Comparison of ENCODE assay signal across 1 cellular context in genomic region chr17:42087042-42087701, GRCh38.
A peak's percentile ranks its signal among the peaks of the same experiment; 100 is the strongest.
TF ChIP-seq lines count a peak whose summit lies in the region.

No MANE protein-coding gene starts in this region.

TF ChIP-seq in K562, 482 proteins besides CTCF, POLR2A, EP300 and RAD21 (continued from another document and continues in another):
- TF ChIP-seq ELK1 (CRISPR knock-in tag; IDR thresholded peaks at IDR 0.05): no peak
- TF ChIP-seq CBX3 (IDR thresholded peaks at IDR 0.05; ENCODE audit: borderline replicate concordance in 1 of 2, low read length in 2 of 2): no peak
- no peak for TF ChIP-seq NFATC3 (IDR thresholded peaks at IDR 0.05)
- TF ChIP-seq BCL6 (CRISPR knock-in tag; IDR thresholded peaks at IDR 0.05): no peak
- TF ChIP-seq, protein P1, sequence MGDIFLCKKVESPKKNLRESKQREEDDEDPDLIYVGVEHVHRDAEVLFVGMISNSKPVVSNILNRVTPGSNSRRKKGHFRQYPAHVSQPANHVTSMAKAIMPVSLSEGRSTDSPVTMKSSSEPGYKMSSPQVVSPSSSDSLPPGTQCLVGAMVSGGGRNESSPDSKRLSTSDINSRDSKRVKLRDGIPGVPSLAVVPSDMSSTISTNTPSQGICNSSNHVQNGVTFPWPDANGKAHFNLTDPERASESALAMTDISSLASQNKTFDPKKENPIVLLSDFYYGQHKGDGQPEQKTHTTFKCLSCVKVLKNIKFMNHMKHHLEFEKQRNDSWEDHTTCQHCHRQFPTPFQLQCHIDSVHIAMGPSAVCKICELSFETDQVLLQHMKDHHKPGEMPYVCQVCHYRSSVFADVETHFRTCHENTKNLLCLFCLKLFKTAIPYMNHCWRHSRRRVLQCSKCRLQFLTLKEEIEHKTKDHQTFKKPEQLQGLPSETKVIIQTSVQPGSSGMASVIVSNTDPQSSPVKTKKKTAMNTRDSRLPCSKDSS (IDR thresholded peaks at IDR 0.05; ENCODE audit: low read depth, partially characterized antibody): no peak
- no peak for TF ChIP-seq XRCC5 (IDR thresholded peaks at IDR 0.05; ENCODE audit: low read depth, low read length)
- no peak for TF ChIP-seq HNRNPK (IDR thresholded peaks at IDR 0.05; ENCODE audit: low read depth, low read length, poor library complexity, severe bottlenecking)
- TF ChIP-seq TFAM (CRISPR knock-in tag; conservative IDR thresholded peaks at IDR 0.05): no peak
- no peak for TF ChIP-seq HDAC6 (IDR thresholded peaks at IDR 0.05; ENCODE audit: low read depth, low read length)
- TF ChIP-seq FOXP4 (CRISPR knock-in tag; IDR thresholded peaks at IDR 0.05; ENCODE audit: borderline replicate concordance): no peak
- no peak for TF ChIP-seq ERF (CRISPR knock-in tag; IDR thresholded peaks at IDR 0.05)
- TF ChIP-seq ETV6 (IDR thresholded peaks at IDR 0.05; ENCODE audit: borderline replicate concordance in 1 of 2, low read depth in 2 of 2, low read length in 1 of 2): no peak
- TF ChIP-seq ETV6 (CRISPR knock-in tag; IDR thresholded peaks at IDR 0.05; ENCODE audit: borderline replicate concordance): no peak
- TF ChIP-seq TAF1 (IDR thresholded peaks at IDR 0.05; ENCODE audit: control insufficient read depth, extremely low read depth, insufficient read depth, low read length, severe bottlenecking): no peak
- no peak for TF ChIP-seq ZNF583 (CRISPR knock-in tag; IDR thresholded peaks at IDR 0.05)
- TF ChIP-seq TCFL5 (CRISPR knock-in tag; conservative IDR thresholded peaks at IDR 0.05): no peak
- no peak for TF ChIP-seq ZNF764 (CRISPR knock-in tag; IDR thresholded peaks at IDR 0.05; ENCODE audit: low read depth)
- TF ChIP-seq STAT5A (IDR thresholded peaks at IDR 0.05; ENCODE audit: borderline replicate concordance, low read length): no peak
- TF ChIP-seq HCFC1 (IDR thresholded peaks at IDR 0.05; ENCODE audit: low read depth, low read length): no peak
- TF ChIP-seq, protein P2, sequence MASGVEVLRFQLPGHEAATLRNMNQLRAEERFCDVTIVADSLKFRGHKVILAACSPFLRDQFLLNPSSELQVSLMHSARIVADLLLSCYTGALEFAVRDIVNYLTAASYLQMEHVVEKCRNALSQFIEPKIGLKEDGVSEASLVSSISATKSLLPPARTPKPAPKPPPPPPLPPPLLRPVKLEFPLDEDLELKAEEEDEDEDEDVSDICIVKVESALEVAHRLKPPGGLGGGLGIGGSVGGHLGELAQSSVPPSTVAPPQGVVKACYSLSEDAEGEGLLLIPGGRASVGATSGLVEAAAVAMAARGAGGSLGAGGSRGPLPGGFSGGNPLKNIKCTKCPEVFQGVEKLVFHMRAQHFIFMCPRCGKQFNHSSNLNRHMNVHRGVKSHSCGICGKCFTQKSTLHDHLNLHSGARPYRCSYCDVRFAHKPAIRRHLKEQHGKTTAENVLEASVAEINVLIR (CRISPR knock-in tag; IDR thresholded peaks at IDR 0.05): no peak
- no peak for TF ChIP-seq ARID2 (IDR thresholded peaks at IDR 0.05)
- no peak for TF ChIP-seq ILF3 (IDR thresholded peaks at IDR 0.05; ENCODE audit: borderline replicate concordance)
- TF ChIP-seq PPARD (CRISPR knock-in tag; IDR thresholded peaks at IDR 0.05): no peak
- peak; percentile 73; the same call in 1 of the 2 replicates for TF ChIP-seq LEF1 (IDR thresholded peaks at IDR 0.05)
- no peak for TF ChIP-seq ZBTB8A (IDR thresholded peaks at IDR 0.05; ENCODE audit: partially characterized antibody)
- TF ChIP-seq TBL1XR1 (IDR thresholded peaks at IDR 0.05; ENCODE audit: low read length in 2 of 2): peak in 1 of 2 experiments; percentile 35; a peak in 1 of 4 replicates
- TF ChIP-seq FOSL1 (tag; conservative IDR thresholded peaks at IDR 0.05): peak; percentile 36; the same call in 1 of the 2 replicates
- no peak for TF ChIP-seq TGIF2 (CRISPR knock-in tag; IDR thresholded peaks at IDR 0.05)
- TF ChIP-seq SOX6 (IDR thresholded peaks at IDR 0.05): peak; percentile 79; the same call in 1 of the 2 replicates
- TF ChIP-seq, protein P3, sequence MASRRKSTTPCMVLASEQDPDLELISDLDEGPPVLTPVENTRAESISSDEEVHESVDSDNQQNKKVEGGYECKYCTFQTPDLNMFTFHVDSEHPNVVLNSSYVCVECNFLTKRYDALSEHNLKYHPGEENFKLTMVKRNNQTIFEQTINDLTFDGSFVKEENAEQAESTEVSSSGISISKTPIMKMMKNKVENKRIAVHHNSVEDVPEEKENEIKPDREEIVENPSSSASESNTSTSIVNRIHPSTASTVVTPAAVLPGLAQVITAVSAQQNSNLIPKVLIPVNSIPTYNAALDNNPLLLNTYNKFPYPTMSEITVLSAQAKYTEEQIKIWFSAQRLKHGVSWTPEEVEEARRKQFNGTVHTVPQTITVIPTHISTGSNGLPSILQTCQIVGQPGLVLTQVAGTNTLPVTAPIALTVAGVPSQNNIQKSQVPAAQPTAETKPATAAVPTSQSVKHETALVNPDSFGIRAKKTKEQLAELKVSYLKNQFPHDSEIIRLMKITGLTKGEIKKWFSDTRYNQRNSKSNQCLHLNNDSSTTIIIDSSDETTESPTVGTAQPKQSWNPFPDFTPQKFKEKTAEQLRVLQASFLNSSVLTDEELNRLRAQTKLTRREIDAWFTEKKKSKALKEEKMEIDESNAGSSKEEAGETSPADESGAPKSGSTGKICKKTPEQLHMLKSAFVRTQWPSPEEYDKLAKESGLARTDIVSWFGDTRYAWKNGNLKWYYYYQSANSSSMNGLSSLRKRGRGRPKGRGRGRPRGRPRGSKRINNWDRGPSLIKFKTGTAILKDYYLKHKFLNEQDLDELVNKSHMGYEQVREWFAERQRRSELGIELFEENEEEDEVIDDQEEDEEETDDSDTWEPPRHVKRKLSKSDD (conservative IDR thresholded peaks at IDR 0.05; ENCODE audit: low read length): no peak
- peak; percentile 68 for TF ChIP-seq ZNF316 (IDR thresholded peaks at IDR 0.05)
- TF ChIP-seq ATF1 (CRISPR knock-in tag; IDR thresholded peaks at IDR 0.05): no peak
- TF ChIP-seq ATF1 (tag; IDR thresholded peaks at IDR 0.05): peak; percentile 47; the same call in 1 of the 2 replicates
- TF ChIP-seq, protein P4, sequence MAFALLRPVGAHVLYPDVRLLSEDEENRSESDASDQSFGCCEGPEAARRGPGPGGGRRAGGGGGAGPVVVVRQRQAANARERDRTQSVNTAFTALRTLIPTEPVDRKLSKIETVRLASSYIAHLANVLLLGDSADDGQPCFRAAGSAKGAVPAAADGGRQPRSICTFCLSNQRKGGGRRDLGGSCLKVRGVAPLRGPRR (CRISPR knock-in tag; IDR thresholded peaks at IDR 0.05): no peak
- no peak for TF ChIP-seq BRF1 (IDR thresholded peaks at IDR 0.05; ENCODE audit: borderline replicate concordance, extremely low read depth, insufficient read length)
- TF ChIP-seq ZKSCAN1 (IDR thresholded peaks at IDR 0.05; ENCODE audit: low read depth, low read length): no peak
- no peak for TF ChIP-seq TBP (optimal IDR thresholded peaks at IDR 0.05; ENCODE audit: low read depth, low read length)
- TF ChIP-seq NELFE (IDR thresholded peaks at IDR 0.05; ENCODE audit: insufficient read depth, insufficient read length): no peak
- TF ChIP-seq FOXJ2 (tag; IDR thresholded peaks at IDR 0.05): no peak
- no peak for TF ChIP-seq BRD4 (IDR thresholded peaks at IDR 0.05)
- no peak for TF ChIP-seq ZNF165 (CRISPR knock-in tag; IDR thresholded peaks at IDR 0.05; ENCODE audit: borderline replicate concordance)
- no peak for TF ChIP-seq ELK3 (CRISPR knock-in tag; IDR thresholded peaks at IDR 0.05)
- 0 out of 2 replicates have a peak, but pooled peaks have one; percentile 26 for TF ChIP-seq LCOR (CRISPR knock-in tag; IDR thresholded peaks at IDR 0.05)
- TF ChIP-seq KDM1A (IDR thresholded peaks at IDR 0.05): peak; percentile 75 to 79
- no peak for TF ChIP-seq MED1 (CRISPR knock-in tag; IDR thresholded peaks at IDR 0.05; ENCODE audit: borderline replicate concordance)
- no peak for TF ChIP-seq IRF9 (tag; IDR thresholded peaks at IDR 0.05)
- TF ChIP-seq, protein P5, sequence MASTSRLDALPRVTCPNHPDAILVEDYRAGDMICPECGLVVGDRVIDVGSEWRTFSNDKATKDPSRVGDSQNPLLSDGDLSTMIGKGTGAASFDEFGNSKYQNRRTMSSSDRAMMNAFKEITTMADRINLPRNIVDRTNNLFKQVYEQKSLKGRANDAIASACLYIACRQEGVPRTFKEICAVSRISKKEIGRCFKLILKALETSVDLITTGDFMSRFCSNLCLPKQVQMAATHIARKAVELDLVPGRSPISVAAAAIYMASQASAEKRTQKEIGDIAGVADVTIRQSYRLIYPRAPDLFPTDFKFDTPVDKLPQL (IDR thresholded peaks at IDR 0.05; ENCODE audit: extremely low read depth, insufficient read length): no peak
- TF ChIP-seq, protein P6, sequence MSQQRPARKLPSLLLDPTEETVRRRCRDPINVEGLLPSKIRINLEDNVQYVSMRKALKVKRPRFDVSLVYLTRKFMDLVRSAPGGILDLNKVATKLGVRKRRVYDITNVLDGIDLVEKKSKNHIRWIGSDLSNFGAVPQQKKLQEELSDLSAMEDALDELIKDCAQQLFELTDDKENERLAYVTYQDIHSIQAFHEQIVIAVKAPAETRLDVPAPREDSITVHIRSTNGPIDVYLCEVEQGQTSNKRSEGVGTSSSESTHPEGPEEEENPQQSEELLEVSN (IDR thresholded peaks at IDR 0.05; ENCODE audit: borderline replicate concordance in 1 of 2, extremely low read depth in 1 of 2, insufficient read depth in 1 of 2, insufficient read length in 1 of 2, low read depth in 1 of 2, low read length in 1 of 2, poor library complexity in 1 of 2, severe bottlenecking in 1 of 2): no peak
- TF ChIP-seq POLR3G (IDR thresholded peaks at IDR 0.05; ENCODE audit: extremely low read depth, insufficient read length, insufficient replicate concordance): no peak
- TF ChIP-seq ATF7 (IDR thresholded peaks at IDR 0.05): no peak
- no peak for TF ChIP-seq HDAC8 (tag; IDR thresholded peaks at IDR 0.05)
- TF ChIP-seq NR2C2 (CRISPR knock-in tag; IDR thresholded peaks at IDR 0.05): no peak
- TF ChIP-seq NR2C2 (tag; IDR thresholded peaks at IDR 0.05): no peak
- TF ChIP-seq GTF2E2 (tag; IDR thresholded peaks at IDR 0.05): 0 out of 2 replicates have a peak, but pooled peaks have one; percentile 31
- TF ChIP-seq RFX7 (CRISPR knock-in tag; IDR thresholded peaks at IDR 0.05): no peak
- no peak for TF ChIP-seq KDM4B (IDR thresholded peaks at IDR 0.05; ENCODE audit: borderline replicate concordance in 2 of 2, low read depth in 1 of 2)
- TF ChIP-seq ZNF778 (CRISPR knock-in tag; IDR thresholded peaks at IDR 0.05): no peak
- TF ChIP-seq, protein P7, sequence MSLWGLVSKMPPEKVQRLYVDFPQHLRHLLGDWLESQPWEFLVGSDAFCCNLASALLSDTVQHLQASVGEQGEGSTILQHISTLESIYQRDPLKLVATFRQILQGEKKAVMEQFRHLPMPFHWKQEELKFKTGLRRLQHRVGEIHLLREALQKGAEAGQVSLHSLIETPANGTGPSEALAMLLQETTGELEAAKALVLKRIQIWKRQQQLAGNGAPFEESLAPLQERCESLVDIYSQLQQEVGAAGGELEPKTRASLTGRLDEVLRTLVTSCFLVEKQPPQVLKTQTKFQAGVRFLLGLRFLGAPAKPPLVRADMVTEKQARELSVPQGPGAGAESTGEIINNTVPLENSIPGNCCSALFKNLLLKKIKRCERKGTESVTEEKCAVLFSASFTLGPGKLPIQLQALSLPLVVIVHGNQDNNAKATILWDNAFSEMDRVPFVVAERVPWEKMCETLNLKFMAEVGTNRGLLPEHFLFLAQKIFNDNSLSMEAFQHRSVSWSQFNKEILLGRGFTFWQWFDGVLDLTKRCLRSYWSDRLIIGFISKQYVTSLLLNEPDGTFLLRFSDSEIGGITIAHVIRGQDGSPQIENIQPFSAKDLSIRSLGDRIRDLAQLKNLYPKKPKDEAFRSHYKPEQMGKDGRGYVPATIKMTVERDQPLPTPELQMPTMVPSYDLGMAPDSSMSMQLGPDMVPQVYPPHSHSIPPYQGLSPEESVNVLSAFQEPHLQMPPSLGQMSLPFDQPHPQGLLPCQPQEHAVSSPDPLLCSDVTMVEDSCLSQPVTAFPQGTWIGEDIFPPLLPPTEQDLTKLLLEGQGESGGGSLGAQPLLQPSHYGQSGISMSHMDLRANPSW (CRISPR knock-in tag; IDR thresholded peaks at IDR 0.05): no peak
- no peak for TF ChIP-seq RBM17 (IDR thresholded peaks at IDR 0.05; ENCODE audit: borderline replicate concordance, low read depth, low read length)
- TF ChIP-seq POLR2H (tag; IDR thresholded peaks at IDR 0.05; ENCODE audit: low read depth): no peak
